In genomic region chr2:72576459-72576858, GRCh38 we compare ENCODE assay signal across 23 cellular contexts.
"Had no signal": no experiment of that assay in that cellular context is flagged by ENCODE, and none has a peak within 500 bp of the region (broad histone marks: within the 10 kb centered on the region; RNA-seq: fewer than 3 reads in every experiment).

No MANE protein-coding gene starts in this region.

- H3K27ac ChIP-seq: dorsolateral prefrontal cortex, hepatocyte, left lung, prostate gland, suprapubic skin, upper lobe of left lung had no signal

- DNase-seq: activated CD4-positive, alpha-beta T cell treated with anti-CD3 and anti-CD28 coated beads, Interleukin-2, amount 10 ng/mL, durations not matched to agents 24 days and 14 days; activated CD4-positive, CD25-positive, alpha-beta regulatory T cell; activated CD8-positive, alpha-beta memory T cell treated with anti-CD3 and anti-CD28 coated beads, Interleukin-2, amount 50 U/mL, for 4 hours; activated CD8-positive, alpha-beta T cell treated with anti-CD3 and anti-CD28 coated beads, Interleukin-2, amount 10 ng/mL, durations not matched to agents 7 days and 5 days; activated gamma-delta T cell; activated T-cell treated with anti-CD3 and anti-CD28 coated beads, Interleukin-2, amount 50 U/mL, for 72 hours; amygdala; cerebellar nuclear complex; dorsolateral prefrontal cortex; endodermal cell; left lung; occipital lobe; right cardiac atrium; upper lobe of left lung had no signal

- H3K9me3 ChIP-seq: left lung, prostate gland, suprapubic skin, upper lobe of left lung had no signal

- H3K4me1 Mint-ChIP-seq: activated CD4-positive, alpha-beta T cell treated with anti-CD3 and anti-CD28 coated beads, Interleukin-2, amount 10 ng/mL, durations not matched to agents 24 days and 14 days; memory B cell had no signal

- ATAC-seq: activated CD8-positive, alpha-beta T cell treated with anti-CD3 and anti-CD28 coated beads, Interleukin-2, amount 10 ng/mL, durations not matched to agents 7 days and 5 days; activated T-cell treated with anti-CD3 and anti-CD28 coated beads, Interleukin-2, amount 50 U/mL, for 72 hours; left lung; right cardiac atrium had no signal

- H3K36me3 ChIP-seq: left lung, prostate gland, suprapubic skin, upper lobe of left lung had no signal

- H3K4me1 ChIP-seq: prostate gland had no signal

- H3K9me3 Mint-ChIP-seq: activated CD4-positive, alpha-beta T cell treated with anti-CD3 and anti-CD28 coated beads, Interleukin-2, amount 10 ng/mL, durations not matched to agents 24 days and 14 days; activated T-cell treated with anti-CD3 and anti-CD28 coated beads, Interleukin-2, amount 50 U/mL, for 72 hours; endodermal cell; memory B cell; nephron; stimulated activated naive CD8-positive, alpha-beta T cell treated with anti-CD3 and anti-CD28 coated beads, Interleukin-15, Interleukin-2, amounts not matched to agents 100 ng/mL and 50 ng/mL, for 24 hours had no signal

- H3K4me3 ChIP-seq: dorsolateral prefrontal cortex, hepatocyte, left lung, prostate gland, smooth muscle cell, suprapubic skin, upper lobe of left lung had no signal

- H3K27ac Mint-ChIP-seq: activated CD4-positive, alpha-beta T cell treated with anti-CD3 and anti-CD28 coated beads, Interleukin-2, amount 10 ng/mL, durations not matched to agents 24 days and 14 days; activated CD8-positive, alpha-beta T cell treated with anti-CD3 and anti-CD28 coated beads, Interleukin-2, amount 10 ng/mL, durations not matched to agents 7 days and 5 days; activated naive CD8-positive, alpha-beta T cell; activated T-cell treated with anti-CD3 and anti-CD28 coated beads, Interleukin-2, amount 50 U/mL, for 72 hours; endodermal cell; memory B cell; nephron; stimulated activated naive CD8-positive, alpha-beta T cell treated with anti-CD3 and anti-CD28 coated beads, Interleukin-15, Interleukin-2, amounts not matched to agents 100 ng/mL and 50 ng/mL, for 24 hours had no signal

- FAIRE-seq: keratinocyte had no signal

- H3K4me3 Mint-ChIP-seq: activated CD4-positive, alpha-beta T cell treated with anti-CD3 and anti-CD28 coated beads, Interleukin-2, amount 10 ng/mL, durations not matched to agents 24 days and 14 days; activated CD8-positive, alpha-beta T cell treated with anti-CD3 and anti-CD28 coated beads, Interleukin-2, amount 10 ng/mL, durations not matched to agents 7 days and 5 days; activated naive CD8-positive, alpha-beta T cell; activated T-cell treated with anti-CD3 and anti-CD28 coated beads, Interleukin-2, amount 50 U/mL, for 72 hours; endodermal cell; memory B cell; nephron; stimulated activated naive CD8-positive, alpha-beta T cell treated with anti-CD3 and anti-CD28 coated beads, Interleukin-15, Interleukin-2, amounts not matched to agents 100 ng/mL and 50 ng/mL, for 24 hours had no signal

- H3K27me3 ChIP-seq: dorsolateral prefrontal cortex, hepatocyte, left lung, suprapubic skin, upper lobe of left lung had no signal

- H3K27me3 Mint-ChIP-seq: activated CD4-positive, alpha-beta T cell treated with anti-CD3 and anti-CD28 coated beads, Interleukin-2, amount 10 ng/mL, durations not matched to agents 24 days and 14 days; activated naive CD8-positive, alpha-beta T cell; memory B cell; stimulated activated naive CD8-positive, alpha-beta T cell treated with anti-CD3 and anti-CD28 coated beads, Interleukin-15, Interleukin-2, amounts not matched to agents 100 ng/mL and 50 ng/mL, for 24 hours had no signal

- H3K4me2 ChIP-seq: hepatocyte, smooth muscle cell had no signal

- H3K79me2 ChIP-seq: hepatocyte had no signal

- H2AFZ ChIP-seq: hepatocyte had no signal
